ENCODE assay signal across 29 cellular contexts in the genomic region with DNA sequence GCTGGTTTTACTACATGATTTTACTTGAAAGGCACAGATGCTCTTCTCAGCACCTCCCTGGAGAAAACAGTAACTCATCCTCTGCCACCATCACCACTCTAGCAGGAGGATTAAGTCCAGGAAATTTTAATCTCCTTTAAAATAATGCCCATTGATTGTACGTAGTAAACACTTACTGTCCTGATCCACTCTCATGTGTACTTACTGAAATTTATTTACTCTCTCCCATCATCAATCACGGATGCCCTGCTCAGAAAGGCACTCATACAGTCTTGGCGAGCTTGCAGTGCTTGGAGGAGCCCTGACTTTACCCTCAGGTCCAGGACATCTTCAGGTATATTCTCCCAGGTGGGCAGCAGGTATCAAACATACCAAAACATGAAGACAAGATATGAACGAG.
"Had no signal": no experiment of that assay in that cellular context is flagged by ENCODE, and none has a peak within 500 bp of the region (broad histone marks: within the 10 kb centered on the region; RNA-seq: fewer than 3 reads in every experiment).

No MANE protein-coding gene starts in this region.

- ATAC-seq: effector memory CD8-positive, alpha-beta T cell; left ventricle myocardium superior; lower lobe of right lung; mucosa of descending colon; naive thymus-derived CD4-positive, alpha-beta T cell; right cardiac atrium; stimulated activated memory B cell treated with anti-CD40 and anti-IgM and Interleukin-4, amounts not matched to agents 10 μg/mL and 1 μg/mL and 100 μg/mL, for 72 hours; stimulated activated naive CD8-positive, alpha-beta T cell treated with anti-CD3 and anti-CD28 coated beads, Interleukin-15, Interleukin-2, amounts not matched to agents 100 U/mL and 50 U/mL, for 24 hours had no signal

- H3K4me1 ChIP-seq: esophagus squamous epithelium, lower lobe of right lung, prostate gland, sigmoid colon, spleen, testis, tibial nerve, upper lobe of left lung had no signal

- H3K4me3 Mint-ChIP-seq: effector memory CD8-positive, alpha-beta T cell; immature natural killer cell; memory B cell; mesothelial cell of epicardium; naive thymus-derived CD4-positive, alpha-beta T cell; nephron; stimulated activated memory B cell treated with anti-CD40 and anti-IgM and Interleukin-4, amounts not matched to agents 10 μg/mL and 1 μg/mL and 100 μg/mL, for 72 hours had no signal

- H3K9me3 ChIP-seq: esophagus squamous epithelium, lower lobe of right lung, mucosa of descending colon, prostate gland, sigmoid colon, testis, tibial nerve, upper lobe of left lung had no signal

- H3K4me1 Mint-ChIP-seq: immature natural killer cell; memory B cell; mesothelial cell of epicardium; nephron; stimulated activated memory B cell treated with anti-CD40 and anti-IgM and Interleukin-4, amounts not matched to agents 10 μg/mL and 1 μg/mL and 100 μg/mL, for 72 hours had no signal

- FAIRE-seq: endometrium, urothelium cell line had no signal

- H3K27me3 Mint-ChIP-seq: effector memory CD8-positive, alpha-beta T cell; memory B cell; naive thymus-derived CD4-positive, alpha-beta T cell; stimulated activated memory B cell treated with anti-CD40 and anti-IgM and Interleukin-4, amounts not matched to agents 10 μg/mL and 1 μg/mL and 100 μg/mL, for 72 hours had no signal

- H3K36me3 ChIP-seq: esophagus squamous epithelium, lower lobe of right lung, prostate gland, sigmoid colon, spleen, tibial nerve, upper lobe of left lung had no signal

- H3K27me3 ChIP-seq: esophagus squamous epithelium, sigmoid colon, spleen, testis, tibial nerve, upper lobe of left lung had no signal

- H3K27ac Mint-ChIP-seq: effector memory CD8-positive, alpha-beta T cell; immature natural killer cell; memory B cell; mesothelial cell of epicardium; naive thymus-derived CD4-positive, alpha-beta T cell; nephron; stimulated activated memory B cell treated with anti-CD40 and anti-IgM and Interleukin-4, amounts not matched to agents 10 μg/mL and 1 μg/mL and 100 μg/mL, for 72 hours had no signal

- H3K36me3 Mint-ChIP-seq: immature natural killer cell; memory B cell; mesothelial cell of epicardium; stimulated activated memory B cell treated with anti-CD40 and anti-IgM and Interleukin-4, amounts not matched to agents 10 μg/mL and 1 μg/mL and 100 μg/mL, for 72 hours had no signal

- H3K4me3 ChIP-seq: esophagus squamous epithelium, lower lobe of right lung, mucosa of descending colon, prostate gland, sigmoid colon, spleen, testis, tibial nerve, upper lobe of left lung had no signal

- H3K9me3 Mint-ChIP-seq: memory B cell; nephron; stimulated activated memory B cell treated with anti-CD40 and anti-IgM and Interleukin-4, amounts not matched to agents 10 μg/mL and 1 μg/mL and 100 μg/mL, for 72 hours had no signal

- H3K27ac ChIP-seq: esophagus squamous epithelium, lower lobe of right lung, prostate gland, sigmoid colon, spleen, testis, tibial nerve, upper lobe of left lung had no signal

- DNase-seq: cortex of kidney; effector memory CD8-positive, alpha-beta T cell; erythroblast; esophagus squamous epithelium; foreskin melanocyte; hypothalamus; immature natural killer cell; islet precursor cell; left ventricle myocardium superior; lower lobe of right lung; mucosa of descending colon; naive thymus-derived CD4-positive, alpha-beta T cell; nucleus accumbens; right cardiac atrium; sigmoid colon; spleen; stimulated activated CD4-positive, alpha-beta T cell treated with anti-CD3 and anti-CD28 coated beads, Interleukin-4, amount 100 ng/mL, for 4 hours; stimulated activated naive CD8-positive, alpha-beta T cell treated with anti-CD3 and anti-CD28 coated beads, Interleukin-15, Interleukin-2, amounts not matched to agents 100 U/mL and 50 U/mL, for 24 hours; substantia nigra; testis; upper lobe of left lung had no signal
